Comparison of ENCODE assay signal across 27 cellular contexts in the genomic region with DNA sequence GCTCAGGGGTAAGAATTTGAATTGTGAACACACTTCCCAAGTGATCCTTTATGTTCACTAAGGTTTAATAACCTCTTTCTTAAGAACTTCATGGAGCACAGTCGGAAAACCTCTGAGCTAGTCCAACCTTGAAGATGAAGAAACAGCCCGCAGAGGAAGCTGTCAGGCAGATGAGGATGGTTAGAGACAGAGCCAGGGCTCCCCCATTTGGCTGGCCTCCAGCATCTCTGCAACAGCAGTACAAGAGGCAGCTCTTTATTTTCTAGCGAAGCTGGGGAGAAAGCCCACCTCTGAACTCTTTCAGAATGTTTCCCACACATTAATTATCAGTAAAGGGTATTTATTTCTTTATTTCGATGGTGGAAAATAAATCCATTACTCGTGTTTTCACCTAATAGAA.
A peak's percentile ranks its signal among the peaks of the same experiment; 100 is the strongest.
DNase-seq lines count a peak whose midpoint lies in the region; ATAC-seq and TF ChIP-seq lines count a peak whose summit lies in the region.
"Had no signal": no experiment of that assay in that cellular context is flagged by ENCODE, and none has a peak within 500 bp of the region (broad histone marks: within the 10 kb centered on the region; RNA-seq: fewer than 3 reads in every experiment).

No MANE protein-coding gene starts in this region.

- H3K9me3 ChIP-seq in Loucy (ENCODE audit: insufficient read depth, low read depth, low read length) (no peaks in the 10 kb centered on the region), OCI-LY3 (ENCODE audit: insufficient read depth, low read length) (no peaks in the 10 kb centered on the region), neuronal stem cell (replicated peaks in 1 of 2; ENCODE audit: control insufficient read depth in 2 of 2, insufficient read depth in 1 of 2, low read depth in 1 of 2, low read length in 2 of 2) (no peaks in the 10 kb centered on the region), lower lobe of right lung (no peaks in the 10 kb centered on the region)
- H3K9me3 ChIP-seq: A549, SK-N-SH had no signal

- H3K23ac ChIP-seq in neuronal stem cell (ENCODE audit: low read depth, low read length, poor library complexity) = no peak overlapping the region

- no peaks in the 10 kb centered on the region for H3K4me1 Mint-ChIP-seq in effector memory CD8-positive, alpha-beta T cell (ENCODE audit: low read depth in 2 of 2)

- H3K4me3 ChIP-seq in Loucy (ENCODE audit: low read length, poor library complexity, severe bottlenecking) = no peak overlapping the region
- no peak overlapping the region for H3K4me3 ChIP-seq in OCI-LY3 (ENCODE audit: low read length)
- no peak overlapping the region for H3K4me3 ChIP-seq in neuronal stem cell (ENCODE audit: low read length in 2 of 2)
- H3K4me3 ChIP-seq in lower lobe of right lung = no peak overlapping the region
- H3K4me3 ChIP-seq: A549, breast epithelium, GM23248, tibial artery had no signal

- no peak overlapping the region for H3K18ac ChIP-seq in neuronal stem cell (ENCODE audit: low read length)

- H3K4me1 ChIP-seq in Loucy (ENCODE audit: insufficient read depth, low read length, poor library complexity, severe bottlenecking) = no peaks in the 10 kb centered on the region
- no peaks in the 10 kb centered on the region for H3K4me1 ChIP-seq in OCI-LY3 (ENCODE audit: low read length)
- peaks cover 0 to 2% of the 10 kb centered on the region in 2 donors for H3K4me1 ChIP-seq in neuronal stem cell (ENCODE audit: control insufficient read depth in 2 of 2, insufficient read depth in 1 of 2, low read depth in 1 of 2, low read length in 2 of 2)
- no peaks in the 10 kb centered on the region for H3K4me1 ChIP-seq in lower lobe of right lung
- H3K4me1 ChIP-seq: A549, breast epithelium, tibial artery had no signal

- H3K27me3 Mint-ChIP-seq in effector memory CD8-positive, alpha-beta T cell = no peaks in the 10 kb centered on the region

- no peaks in the 10 kb centered on the region for H3K36me3 Mint-ChIP-seq in effector memory CD8-positive, alpha-beta T cell (ENCODE audit: insufficient read depth)

- H2AFZ ChIP-seq in Loucy (ENCODE audit: low read length) (0 out of 2 replicates have a peak overlapping the region, but pooled peaks have one; percentile 26), OCI-LY3 (ENCODE audit: low read depth, low read length) (no peak overlapping the region), neuronal stem cell (ENCODE audit: low read length) (no peak overlapping the region)
- H2AFZ ChIP-seq: GM23248 had no signal

- H3K79me1 ChIP-seq in neuronal stem cell (ENCODE audit: low read depth, low read length) = no peaks in the 10 kb centered on the region

- DNase-seq in NCI-H748 (lab: John Stamatoyannopoulos, UW; ENCODE audit: unreplicated experiment) (peak; percentile 34), NCI-H748 treated with DMSO at 0.1 percent for 48 hours (lab: John Stamatoyannopoulos, UW) (no peak), left kidney (ENCODE audit: low read depth, low spot score) (peak; percentile 41), neuronal stem cell (ENCODE audit: low spot score) (no peak), lower lobe of right lung (no peak)
- DNase-seq in effector memory CD8-positive, alpha-beta T cell = no peak
- DNase-seq: activated CD4-positive, alpha-beta T cell treated with anti-CD3 and anti-CD28 coated beads, Interleukin-2, amount 50 U/mL, for 4 hours; activated CD8-positive, alpha-beta memory T cell treated with anti-CD3 and anti-CD28 coated beads, Interleukin-2, amount 50 U/mL, for 48 hours; activated effector memory CD4-positive, alpha-beta T cell treated with Interleukin-2 at 50 U/mL for 16 hours; amniotic stem cell; COR-L47; GM23248; kidney glomerular epithelial cell; mammary epithelial cell; NCI-H1436; NCI-H774; RPMI8226; SK-N-SH; stimulated activated CD4-positive, alpha-beta T cell treated with anti-CD3 and anti-CD28 coated beads, Interleukin-12 subunit alpha, Interleukin-12 subunit beta, amount 100 ng/mL, for 4 hours; stimulated activated CD4-positive, alpha-beta T cell treated with anti-CD3 and anti-CD28 coated beads, Interleukin-4, amount 100 ng/mL, for 4 hours; stimulated activated naive CD8-positive, alpha-beta T cell treated with anti-CD3 and anti-CD28 coated beads, Interleukin-15, Interleukin-2, amounts not matched to agents 100 U/mL and 50 U/mL, for 24 hours; tibial artery had no signal

- H2BK120ac ChIP-seq in neuronal stem cell (ENCODE audit: low read depth, low read length) = no peak overlapping the region

- H4K91ac ChIP-seq in neuronal stem cell (ENCODE audit: low read depth, low read length, poor library complexity) = no peak overlapping the region

- no peaks in the 10 kb centered on the region for H3F3A ChIP-seq in Loucy (ENCODE audit: low read depth)

- H2BK15ac ChIP-seq in neuronal stem cell (ENCODE audit: low read length) = no peak overlapping the region

- H2AK5ac ChIP-seq in neuronal stem cell (ENCODE audit: low read depth, low read length) = no peak overlapping the region

- intact Hi-C loops in lower lobe of right lung (cut with DNase I) = no loop called here

- H3K36me3 ChIP-seq in Loucy (ENCODE audit: insufficient read depth, low read length) (no peaks in the 10 kb centered on the region), OCI-LY3 (replicated peaks; ENCODE audit: low read depth, low read length) (no peaks in the 10 kb centered on the region), neuronal stem cell (replicated peaks in 1 of 2; ENCODE audit: control insufficient read depth in 2 of 2, insufficient read depth in 2 of 2, low read length in 2 of 2) (no peaks in the 10 kb centered on the region), lower lobe of right lung (no peaks in the 10 kb centered on the region)
- H3K36me3 ChIP-seq: breast epithelium, tibial artery had no signal

- H3K4me2 ChIP-seq in Loucy (ENCODE audit: low read depth, low read length, poor library complexity, severe bottlenecking) (no peak overlapping the region), OCI-LY3 (ENCODE audit: low read length) (no peak overlapping the region), neuronal stem cell (ENCODE audit: insufficient read depth, low read length, poor library complexity, severe bottlenecking) (no peak overlapping the region)
- H3K4me2 ChIP-seq: A549, SK-N-SH had no signal

- no peaks in the 10 kb centered on the region for H3K27me3 ChIP-seq in Loucy (ENCODE audit: insufficient read depth, low read length, poor library complexity, severe bottlenecking)
- H3K27me3 ChIP-seq in OCI-LY3 (ENCODE audit: low read depth, low read length) = no peaks in the 10 kb centered on the region
- no peaks in the 10 kb centered on the region for H3K27me3 ChIP-seq in neuronal stem cell (ENCODE audit: control insufficient read depth in 3 of 3, insufficient read depth in 3 of 3, low read depth in 1 of 3, low read length in 3 of 3)
- H3K27me3 ChIP-seq in lower lobe of right lung (ENCODE audit: low read depth) = no peaks in the 10 kb centered on the region
- H3K27me3 ChIP-seq: breast epithelium, tibial artery had no signal

- no peak overlapping the region for H3K9ac ChIP-seq in Loucy (ENCODE audit: low read depth, low read length, poor library complexity, severe bottlenecking)
- no peak overlapping the region for H3K9ac ChIP-seq in OCI-LY3 (ENCODE audit: low read length)
- H3K9ac ChIP-seq in neuronal stem cell (ENCODE audit: low read depth, low read length, poor library complexity) = no peak overlapping the region
- H3K9ac ChIP-seq: GM23248, SK-N-SH had no signal

- no peak overlapping the region for H4K8ac ChIP-seq in neuronal stem cell (ENCODE audit: low read depth, low read length)

- H3K9me2 ChIP-seq in Loucy (replicated peaks; ENCODE audit: low read depth, low read length) = no peaks in the 10 kb centered on the region
- H3K9me2 ChIP-seq: SK-N-SH had no signal

- no peaks in the 10 kb centered on the region for H3K79me2 ChIP-seq in Loucy (ENCODE audit: insufficient read depth, low read length)
- no peaks in the 10 kb centered on the region for H3K79me2 ChIP-seq in OCI-LY3 (ENCODE audit: low read length)

- H2BK12ac ChIP-seq in neuronal stem cell (ENCODE audit: low read length) = no peak overlapping the region

- H3K4me3 Mint-ChIP-seq in effector memory CD8-positive, alpha-beta T cell = no peak overlapping the region

- H3K14ac ChIP-seq in neuronal stem cell (ENCODE audit: low read length) = no peak overlapping the region

- H4K20me1 ChIP-seq in Loucy (ENCODE audit: insufficient read depth, low read length, poor library complexity, severe bottlenecking) = no peaks in the 10 kb centered on the region
- H4K20me1 ChIP-seq in OCI-LY3 (ENCODE audit: insufficient read depth, low read length) = no peaks in the 10 kb centered on the region

- WGBS in neuronal stem cell (ENCODE audit: extremely low coverage in 2 of 2, insufficient read length in 2 of 2, insufficient replicate concordance in 1 of 2), 2 donors = no CpG with 5 or more reads among the region's 5 CpGs

- no peak for ATAC-seq in effector memory CD8-positive, alpha-beta T cell (replicated peaks)
- no peak for ATAC-seq in lower lobe of right lung
- ATAC-seq: A549; stimulated activated naive CD8-positive, alpha-beta T cell treated with anti-CD3 and anti-CD28 coated beads, Interleukin-15, Interleukin-2, amounts not matched to agents 100 U/mL and 50 U/mL, for 24 hours had no signal

- H3K27ac Mint-ChIP-seq in effector memory CD8-positive, alpha-beta T cell = no peak overlapping the region

- no peak overlapping the region for H2BK5ac ChIP-seq in neuronal stem cell (ENCODE audit: low read length)

- no peak overlapping the region for H3K4ac ChIP-seq in neuronal stem cell (ENCODE audit: low read length)

- peak; percentile 57 for TF ChIP-seq CTCF in Loucy (conservative IDR thresholded peaks at IDR 0.05; ENCODE audit: low read length)
- TF ChIP-seq CTCF in OCI-LY3 (IDR thresholded peaks at IDR 0.05; ENCODE audit: low read depth, low read length) = peak; percentile 29; the same call in 1 of the 2 replicates
- no peak for TF ChIP-seq CTCF in lower lobe of right lung (IDR thresholded peaks at IDR 0.05)

- no peak overlapping the region for H3K27ac ChIP-seq in OCI-LY3 (ENCODE audit: low read length)
- no peak overlapping the region for H3K27ac ChIP-seq in neuronal stem cell (replicated peaks; ENCODE audit: low read length)
- H3K27ac ChIP-seq in lower lobe of right lung = no peak overlapping the region
- H3K27ac ChIP-seq: A549, breast epithelium, GM23248, tibial artery, VCaP had no signal

- H3K9me3 Mint-ChIP-seq in effector memory CD8-positive, alpha-beta T cell = peaks cover 3% of the 10 kb centered on the region in 2 donors

Comparison
In these comparisons a context has a peak if more than half of its experiments do, and no peak if none do; other contexts are left out.
1. DNase-seq: peak in NCI-H748 (single experiment) and left kidney (single experiment); none in NCI-H748 treated with DMSO at 0.1 percent for 48 hours (single experiment), neuronal stem cell (single experiment), effector memory CD8-positive, alpha-beta T cell (0 of 3) and lower lobe of right lung (single experiment).